In genomic region chr15:34795267-34796081, GRCh38 we compare ENCODE assay signal across 9 cellular contexts. TPM values are rescaled to one million over a fixed set of nuclear protein-coding genes. Genes with fewer than 3 reads are reported as not detected.
A peak's percentile ranks its signal among the peaks of the same experiment; 100 is the strongest.
DNase-seq lines count a peak whose midpoint lies in the region; ATAC-seq lines count a peak whose summit lies in the region.
"Had no signal": no experiment of that assay in that cellular context is flagged by ENCODE, and none has a peak within 500 bp of the region (broad histone marks: within the 10 kb centered on the region; RNA-seq: fewer than 3 reads in every experiment).

ACTC1 (minus strand) TSS chr15:34795549; CDS start chr15:34794808, 741 bp downstream.

- DNase-seq in ACHN (peak; percentile 43), NCI-H1694 treated with DMSO at 0.1 percent for 48 hours (lab: John Stamatoyannopoulos, UW) (peak; percentile 27), mucosa of gallbladder (ENCODE audit: low spot score) (no peak)
- DNase-seq in effector memory CD4-positive, alpha-beta T cell: no peak
- DNase-seq in activated T-helper 2 cell treated with anti-CD3 and anti-CD28 coated beads, Interferon-gamma antibody, Interleukin-2, Interleukin-4, amounts not matched to agents 10 μg/mL and 5 μg/mL and 100 μg/mL, durations not matched to agents 14 hours and 24 hours and 36 hours (ENCODE audit: low spot score): no peak

- H3K27me3 Mint-ChIP-seq in activated T-helper 2 cell treated with anti-CD3 and anti-CD28 coated beads, Interferon-gamma antibody, Interleukin-2, Interleukin-4, amounts not matched to agents 10 μg/mL and 5 μg/mL and 100 μg/mL, durations not matched to agents 14 hours and 24 hours and 36 hours (ENCODE audit: low read depth): peaks cover 60% of the 10 kb centered on the region

- H3K4me1 ChIP-seq in effector memory CD4-positive, alpha-beta T cell (ENCODE audit: control insufficient read depth, insufficient read depth, low read length, poor library complexity, severe bottlenecking): no peaks in the 10 kb centered on the region
- H3K4me1 ChIP-seq: Caco-2 had no signal

- no peaks in the 10 kb centered on the region for H3K4me1 Mint-ChIP-seq in activated T-helper 2 cell treated with anti-CD3 and anti-CD28 coated beads, Interferon-gamma antibody, Interleukin-2, Interleukin-4, amounts not matched to agents 10 μg/mL and 5 μg/mL and 100 μg/mL, durations not matched to agents 14 hours and 24 hours and 36 hours (ENCODE audit: low read depth)

- H3K27ac ChIP-seq in effector memory CD4-positive, alpha-beta T cell (ENCODE audit: insufficient read depth, low read length, poor library complexity, severe bottlenecking): no peak within 1 kb of the TSS

- intact Hi-C loops in activated T-helper 2 cell treated with anti-CD3 and anti-CD28 coated beads, Interferon-gamma antibody, Interleukin-2, Interleukin-4, amounts not matched to agents 10 μg/mL and 5 μg/mL and 100 μg/mL, durations not matched to agents 14 hours and 24 hours and 36 hours (cut with micrococcal nuclease): no loop called here

- ATAC-seq in esophagus mucosa: peak; percentile 44
- ATAC-seq in GM21528 (IDR thresholded peaks at IDR 0.05; ENCODE audit: low FRiP score, unreplicated experiment): no peak
- ATAC-seq in HG03520 (IDR thresholded peaks at IDR 0.05; ENCODE audit: unreplicated experiment): no peak

- H3K36me3 ChIP-seq in effector memory CD4-positive, alpha-beta T cell (ENCODE audit: control insufficient read depth, insufficient read depth, low read length): no peaks in the 10 kb centered on the region

- H3K9me3 Mint-ChIP-seq in activated T-helper 2 cell treated with anti-CD3 and anti-CD28 coated beads, Interferon-gamma antibody, Interleukin-2, Interleukin-4, amounts not matched to agents 10 μg/mL and 5 μg/mL and 100 μg/mL, durations not matched to agents 14 hours and 24 hours and 36 hours: no peaks in the 10 kb centered on the region

- in situ Hi-C loops in ACHN (cut with HindIII; ENCODE audit: low pct_ligation_motif_present, low pct_unique_long_range_greater_than_20kb, low sequenced_read_pairs): no loop called here

- H3K9me3 ChIP-seq in effector memory CD4-positive, alpha-beta T cell (ENCODE audit: control insufficient read depth, low read length): no peaks in the 10 kb centered on the region
- H3K9me3 ChIP-seq: Caco-2 had no signal

- H3K27me3 ChIP-seq in effector memory CD4-positive, alpha-beta T cell (replicated peaks; ENCODE audit: control insufficient read depth, insufficient read depth, low read length, poor library complexity, severe bottlenecking): peaks cover 17% of the 10 kb centered on the region

- no peak within 1 kb of the TSS for H3K27ac Mint-ChIP-seq in activated T-helper 2 cell treated with anti-CD3 and anti-CD28 coated beads, Interferon-gamma antibody, Interleukin-2, Interleukin-4, amounts not matched to agents 10 μg/mL and 5 μg/mL and 100 μg/mL, durations not matched to agents 14 hours and 24 hours and 36 hours

- H3K4me3 Mint-ChIP-seq in activated T-helper 2 cell treated with anti-CD3 and anti-CD28 coated beads, Interferon-gamma antibody, Interleukin-2, Interleukin-4, amounts not matched to agents 10 μg/mL and 5 μg/mL and 100 μg/mL, durations not matched to agents 14 hours and 24 hours and 36 hours (ENCODE audit: low read depth): no peak within 1 kb of the TSS

- no peaks in the 10 kb centered on the region for H3K36me3 Mint-ChIP-seq in activated T-helper 2 cell treated with anti-CD3 and anti-CD28 coated beads, Interferon-gamma antibody, Interleukin-2, Interleukin-4, amounts not matched to agents 10 μg/mL and 5 μg/mL and 100 μg/mL, durations not matched to agents 14 hours and 24 hours and 36 hours (ENCODE audit: low read depth)

- H3K4me3 ChIP-seq in effector memory CD4-positive, alpha-beta T cell (ENCODE audit: insufficient read depth, low read depth, low read length, poor library complexity, severe bottlenecking): no peak within 1 kb of the TSS

RNA-seq across cellular contexts. Expression of gene ACTC1, which starts in this region (rescaled TPM):
- total RNA-seq in esophagus mucosa (0.92 TPM), mucosa of gallbladder (40.5 TPM)
- total RNA-seq in activated T-helper 2 cell treated with anti-CD3 and anti-CD28 coated beads, Interferon-gamma antibody, Interleukin-2, Interleukin-4, amounts not matched to agents 10 μg/mL and 5 μg/mL and 100 μg/mL, durations not matched to agents 14 hours and 24 hours and 36 hours: not detected in 2 replicates
- total RNA-seq: Caco-2 had no signal

Comparison
In these comparisons a context has a peak if more than half of its experiments do, and no peak if none do; other contexts are left out.
1. RNA of gene ACTC1 (total RNA-seq): 40.5 TPM in mucosa of gallbladder (single experiment); 0.92 TPM in esophagus mucosa (single experiment) and not detected in activated T-helper 2 cell treated with anti-CD3 and anti-CD28 coated beads, Interferon-gamma antibody, Interleukin-2, Interleukin-4, amounts not matched to agents 10 μg/mL and 5 μg/mL and 100 μg/mL, durations not matched to agents 14 hours and 24 hours and 36 hours; every median in the first group is over 10 times any median in the second.
2. Peak in ATAC-seq in esophagus mucosa; RNA of the gene not detected or under 1 TPM.
3. DNase-seq: peak in ACHN (single experiment) and NCI-H1694 treated with DMSO at 0.1 percent for 48 hours (single experiment); none in mucosa of gallbladder (single experiment), effector memory CD4-positive, alpha-beta T cell (0 of 3) and activated T-helper 2 cell treated with anti-CD3 and anti-CD28 coated beads, Interferon-gamma antibody, Interleukin-2, Interleukin-4, amounts not matched to agents 10 μg/mL and 5 μg/mL and 100 μg/mL, durations not matched to agents 14 hours and 24 hours and 36 hours (single experiment).